Comparison of ENCODE assay signal across 8 cellular contexts in the genomic region with DNA sequence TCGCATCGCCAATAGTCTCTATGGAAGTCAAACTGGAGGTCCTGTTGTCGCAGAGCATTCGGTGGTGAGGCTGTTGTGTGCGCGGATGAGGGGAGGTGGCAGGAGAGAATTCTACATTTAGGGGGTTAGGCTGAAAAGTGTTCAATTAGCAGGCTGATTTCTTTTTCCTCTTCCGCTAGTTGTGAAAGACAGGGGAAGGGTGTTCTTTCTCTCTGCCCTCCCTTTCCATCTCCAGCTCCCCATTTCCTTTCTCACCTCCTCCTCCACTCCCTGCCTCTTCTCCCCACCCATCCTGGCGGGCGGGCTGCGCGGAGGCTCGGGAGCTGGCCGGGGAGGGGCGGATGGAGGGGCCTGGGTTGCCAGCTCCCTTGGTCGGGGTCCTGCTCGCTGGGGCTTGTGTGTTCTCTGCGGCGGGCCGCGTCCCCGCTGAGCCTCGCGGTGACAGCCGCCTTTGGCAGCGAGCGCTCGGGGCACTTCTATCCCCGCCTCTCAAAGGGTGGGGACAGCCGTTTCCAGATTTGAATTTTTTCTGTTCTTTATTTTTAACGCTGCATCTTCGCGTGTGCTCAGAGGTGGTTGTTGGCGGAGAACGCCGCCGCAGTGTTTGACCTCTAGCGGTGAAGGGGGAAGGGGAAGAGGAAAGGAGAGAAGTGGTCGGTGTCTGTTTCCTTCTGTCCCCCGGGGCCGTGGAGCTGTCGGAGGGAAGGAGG. TPM values are rescaled to one million over a fixed set of nuclear protein-coding genes. Genes with fewer than 3 reads are reported as not detected.
A peak's percentile ranks its signal among the peaks of the same experiment; 100 is the strongest.
DNase-seq lines count a peak whose midpoint lies in the region; ATAC-seq, FAIRE-seq and TF ChIP-seq lines count a peak whose summit lies in the region.

No MANE protein-coding gene starts in this region.

- no peak for TF ChIP-seq CTCF in fibroblast of pulmonary artery (IDR thresholded peaks at IDR 0.05; ENCODE audit: low read length, missing control alignments)
- no peak for TF ChIP-seq CTCF in gastrocnemius medialis (IDR thresholded peaks at IDR 0.05 in 4 of 5, conservative IDR thresholded peaks at IDR 0.05 in 1 of 5)
- TF ChIP-seq CTCF in CD8-positive, alpha-beta T cell (IDR thresholded peaks at IDR 0.05), result no peak

- H3K36me3 ChIP-seq in gastrocnemius medialis (no peaks in the 10 kb centered on the region), HAP-1 (replicated peaks) (no peaks in the 10 kb centered on the region)
- H3K36me3 ChIP-seq in CD8-positive, alpha-beta T cell (ENCODE audit: insufficient read depth, low read length), result no peaks in the 10 kb centered on the region

- peaks cover 6 to 11% of the 10 kb centered on the region in 2 donors for H3K4me1 ChIP-seq in gastrocnemius medialis
- no peaks in the 10 kb centered on the region for H3K4me1 ChIP-seq in HAP-1
- no peaks in the 10 kb centered on the region for H3K4me1 ChIP-seq in CD8-positive, alpha-beta T cell (ENCODE audit: insufficient read depth, low read length)

- CTCF ChIA-PET in CD8-positive, alpha-beta T cell (lab: Charles Lee), result no interaction called here

- H3K4me3 ChIP-seq in fibroblast of pulmonary artery (replicated peaks; ENCODE audit: low read depth, low read length) (peak overlapping the region; percentile 40), gastrocnemius medialis (peak overlapping the region; percentile 37 to 50 (median 42)), HAP-1 (no peak overlapping the region)
- no peak overlapping the region for H3K4me3 ChIP-seq in CD8-positive, alpha-beta T cell (ENCODE audit: low read depth, low read length)

- H3K9me3 ChIP-seq in gastrocnemius medialis (no peaks in the 10 kb centered on the region), HAP-1 (no peaks in the 10 kb centered on the region)
- no peaks in the 10 kb centered on the region for H3K9me3 ChIP-seq in CD8-positive, alpha-beta T cell (ENCODE audit: low read length)

- DNase-seq in NCI-H2171 treated with DMSO at 0.1 percent for 48 hours (lab: John Stamatoyannopoulos, UW), result peak; percentile 81
- peak; percentile 14 for DNase-seq in fibroblast of pulmonary artery (ENCODE audit: low read depth)
- DNase-seq in gastrocnemius medialis, result no peak
- DNase-seq in HAP-1 (ENCODE audit: low spot score in 2 of 2), result no peak
- no peak for DNase-seq in H54 (ENCODE audit: insufficient read length, low spot score)
- no peak for DNase-seq in NOMO-1 (lab: John Stamatoyannopoulos, UW; ENCODE audit: unreplicated experiment in 2 of 2)
- DNase-seq in CD8-positive, alpha-beta T cell, result no peak

- no peak for FAIRE-seq in H54 (lab: Jason Lieb, UNC)

- no peak overlapping the region for H3K27ac ChIP-seq in gastrocnemius medialis
- no peak overlapping the region for H3K27ac ChIP-seq in CD8-positive, alpha-beta T cell (ENCODE audit: low read depth, low read length)

- H3K4me3 Mint-ChIP-seq in CD8-positive, alpha-beta T cell, result no peak overlapping the region

- no peaks in the 10 kb centered on the region for H3K9me3 Mint-ChIP-seq in CD8-positive, alpha-beta T cell

- in situ Hi-C loops in gastrocnemius medialis (cut with MboI; ENCODE audit: low sequenced_read_pairs in 4 of 4), result no loop called here
- in situ Hi-C loops in HAP-1 (cut with MboI; ENCODE audit: low sequenced_read_pairs), result no loop called here

- H3K27ac Mint-ChIP-seq in CD8-positive, alpha-beta T cell, result no peak overlapping the region

- peak in 1 of 2 donors; percentile 9 for TF ChIP-seq POLR2A in gastrocnemius medialis (IDR thresholded peaks at IDR 0.05)
- TF ChIP-seq POLR2A in H54 (IDR thresholded peaks at IDR 0.05; ENCODE audit: low read depth, low read length), result no peak

- POLR2A ChIA-PET in CD8-positive, alpha-beta T cell (lab: Charles Lee), result no interaction called here

- H3K27me3 ChIP-seq in gastrocnemius medialis (peaks cover 81 to 92% (median 87%) of the 10 kb centered on the region in 3 donors), HAP-1 (ENCODE audit: low read depth) (no peaks in the 10 kb centered on the region)
- H3K27me3 ChIP-seq in CD8-positive, alpha-beta T cell (ENCODE audit: insufficient read depth, low read length), result peaks cover 3% of the 10 kb centered on the region

- H3K4me1 Mint-ChIP-seq in CD8-positive, alpha-beta T cell (ENCODE audit: low read depth), result peaks cover 8% of the 10 kb centered on the region

- ATAC-seq in GM21526 (IDR thresholded peaks at IDR 0.05; ENCODE audit: low FRiP score, unreplicated experiment), result peak; percentile 38
- no peak for ATAC-seq in gastrocnemius medialis
- no peak for ATAC-seq in CD8-positive, alpha-beta T cell

- no peaks in the 10 kb centered on the region for H3K36me3 Mint-ChIP-seq in CD8-positive, alpha-beta T cell

- intact Hi-C loops in gastrocnemius medialis (cut with DNase I; ENCODE audit: low total_unique reads), result no loop called here
- intact Hi-C loops in CD8-positive, alpha-beta T cell (cut with DNase I, micrococcal nuclease), result no loop called here

- H3K27me3 Mint-ChIP-seq in CD8-positive, alpha-beta T cell (ENCODE audit: low read depth), result peaks cover 48% of the 10 kb centered on the region

RNA-seq across cellular contexts. Expression of a gene that starts 3.6 kb away (rescaled TPM):
- total RNA-seq in gastrocnemius medialis, result not detected
- total RNA-seq in CD8-positive, alpha-beta T cell, result not detected

Comparison
In these comparisons a context has a peak if more than half of its experiments do, and no peak if none do; other contexts are left out.
1. DNase-seq: peak in NCI-H2171 treated with DMSO at 0.1 percent for 48 hours (single experiment) and fibroblast of pulmonary artery (single experiment); none in gastrocnemius medialis (0 of 2), HAP-1 (0 of 2), H54 (single experiment), NOMO-1 (0 of 2) and CD8-positive, alpha-beta T cell (0 of 7).
2. H3K4me3 ChIP-seq: peak in fibroblast of pulmonary artery (single experiment) and gastrocnemius medialis (4 of 4); none in HAP-1 (single experiment) and CD8-positive, alpha-beta T cell (single experiment).